Comparison of ENCODE assay signal across 1 cellular context in the genomic region with DNA sequence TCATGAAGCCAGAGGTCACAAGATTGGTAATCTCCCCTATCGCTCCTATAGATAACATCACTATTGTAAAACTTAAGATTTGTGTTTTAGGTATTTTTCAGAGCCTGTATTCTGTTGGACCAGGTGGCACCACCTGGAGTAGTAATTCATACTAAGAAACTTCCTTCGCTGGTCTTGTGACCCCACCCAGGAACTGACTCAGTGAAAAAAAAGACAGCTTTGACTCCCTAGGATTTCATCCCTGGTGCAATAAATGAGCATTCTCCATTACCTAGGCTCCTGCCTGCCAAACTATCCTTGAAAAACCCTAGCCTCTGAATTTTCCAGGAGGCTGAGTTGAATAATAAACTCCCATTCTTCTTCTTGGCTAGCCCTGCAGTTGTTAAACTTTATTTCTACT.
TF ChIP-seq lines count a peak whose summit lies in the region.

No MANE protein-coding gene starts in this region.

TF ChIP-seq in HepG2, 621 proteins besides CTCF, POLR2A, EP300 and RAD21:
- TF ChIP-seq SPEN (CRISPR knock-in tag; IDR thresholded peaks at IDR 0.05; ENCODE audit: low read depth) (no peak), ZNF143 (CRISPR knock-in tag; IDR thresholded peaks at IDR 0.05) (no peak), HNRNPLL (IDR thresholded peaks at IDR 0.05; ENCODE audit: low read depth, low read length, poor library complexity, severe bottlenecking) (no peak), DR1 (CRISPR knock-in tag; IDR thresholded peaks at IDR 0.05) (no peak), ZBTB8A (CRISPR knock-in tag; IDR thresholded peaks at IDR 0.05; ENCODE audit: borderline replicate concordance, low read depth) (no peak), TP53 (CRISPR knock-in tag; conservative IDR thresholded peaks at IDR 0.05) (no peak), ZNF761 (CRISPR knock-in tag; conservative IDR thresholded peaks at IDR 0.05) (no peak), ZBTB3 (CRISPR knock-in tag; IDR thresholded peaks at IDR 0.05; ENCODE audit: borderline replicate concordance, low read depth) (no peak)
- TF ChIP-seq, protein P1, sequence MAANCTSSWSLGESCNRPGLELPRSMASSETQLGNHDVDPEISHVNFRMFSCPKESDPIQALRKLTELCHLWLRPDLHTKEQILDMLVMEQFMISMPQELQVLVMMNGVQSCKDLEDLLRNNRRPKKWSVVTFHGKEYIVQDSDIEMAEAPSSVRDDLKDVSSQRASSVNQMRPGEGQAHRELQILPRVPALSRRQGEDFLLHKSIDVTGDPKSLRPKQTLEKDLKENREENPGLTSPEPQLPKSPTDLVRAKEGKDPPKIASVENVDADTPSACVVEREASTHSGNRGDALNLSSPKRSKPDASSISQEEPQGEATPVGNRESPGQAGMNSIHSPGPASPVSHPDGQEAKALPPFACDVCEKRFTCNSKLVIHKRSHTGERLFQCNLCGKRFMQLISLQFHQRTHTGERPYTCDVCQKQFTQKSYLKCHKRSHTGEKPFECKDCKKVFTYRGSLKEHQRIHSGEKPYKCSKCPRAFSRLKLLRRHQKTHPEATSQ (CRISPR knock-in tag; IDR thresholded peaks at IDR 0.05; ENCODE audit: borderline replicate concordance): no peak
- TF ChIP-seq, protein P2, sequence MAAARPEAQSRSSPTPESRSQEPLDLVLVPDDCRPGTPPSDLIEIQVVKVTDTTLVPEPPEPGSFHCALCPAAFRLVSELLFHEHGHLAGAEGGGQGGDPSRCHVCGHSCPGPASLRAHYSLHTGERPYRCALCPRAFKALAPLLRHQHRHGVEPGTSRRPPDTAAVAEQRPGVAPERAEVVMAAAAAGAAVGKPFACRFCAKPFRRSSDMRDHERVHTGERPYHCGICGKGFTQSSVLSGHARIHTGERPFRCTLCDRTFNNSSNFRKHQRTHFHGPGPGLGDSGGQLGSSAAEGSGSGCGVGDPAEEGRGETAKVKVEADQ (CRISPR knock-in tag; IDR thresholded peaks at IDR 0.05; ENCODE audit: borderline replicate concordance): no peak
TF ChIP-seq in HepG2: peak in this region for 0.
